Comparison of ENCODE assay signal across 29 cellular contexts in genomic region chr12:65885716-65886115, GRCh38.
DNase-seq lines count a peak whose midpoint lies in the region; ATAC-seq and TF ChIP-seq lines count a peak whose summit lies in the region.
"Had no signal": no experiment of that assay in that cellular context is flagged by ENCODE, and none has a peak within 500 bp of the region (broad histone marks: within the 10 kb centered on the region; RNA-seq: fewer than 3 reads in every experiment).

No MANE protein-coding gene starts in this region.

- POLR2A ChIA-PET in Panc1 (lab: Charles Lee) = interaction anchor here (0.6 kb wide), 1 partner anchor 9 kb away, joined by 4 read pairs; no protein-coding TSS in a partner anchor

- H3K79me2 ChIP-seq in ACC112 (ENCODE audit: control insufficient read depth, insufficient read depth, low read length, unreplicated experiment) = peaks cover 74% of the 10 kb centered on the region

- TF ChIP-seq CTCF in Panc1 (IDR thresholded peaks at IDR 0.05) (no peak), nephron (IDR thresholded peaks at IDR 0.05; ENCODE audit: unreplicated experiment in 3 of 3) (no peak)

- H3K4me1 Mint-ChIP-seq in nephron = peaks cover 32% of the 10 kb centered on the region

- H3K27me3 ChIP-seq in ACC112 (ENCODE audit: insufficient read depth, low read length) (no peaks in the 10 kb centered on the region), Panc1 (ENCODE audit: control insufficient read depth, insufficient read depth, low read length) (no peaks in the 10 kb centered on the region)
- H3K27me3 ChIP-seq: gastrocnemius medialis, ovary, Peyer's patch, transverse colon had no signal

- H3K36me3 ChIP-seq in ACC112 (ENCODE audit: insufficient read depth, low read length) = peaks cover 27% of the 10 kb centered on the region
- no peaks in the 10 kb centered on the region; the same call in 1 of the 2 replicates for H3K36me3 ChIP-seq in Panc1 (ENCODE audit: control insufficient read depth, insufficient read depth, low read length)
- H3K36me3 ChIP-seq: BLaER1 treated with 17β-estradiol and CSF1 and Interleukin-3, amounts not matched to agents 10 nM and 100 nM; gastrocnemius medialis; ovary; Peyer's patch; spleen; transverse colon had no signal

- no peaks in the 10 kb centered on the region for H3K9me3 Mint-ChIP-seq in nephron
- H3K9me3 Mint-ChIP-seq: immature natural killer cell; naive thymus-derived CD8-positive, alpha-beta T cell; T-cell had no signal

- CTCF ChIA-PET in Panc1 (lab: Charles Lee) = no interaction called here

- peaks cover 62% of the 10 kb centered on the region for H3K36me3 Mint-ChIP-seq in nephron (ENCODE audit: low read depth)
- H3K36me3 Mint-ChIP-seq: immature natural killer cell; naive thymus-derived CD8-positive, alpha-beta T cell; T-cell had no signal

- no peak overlapping the region for H2AFZ ChIP-seq in ACC112 (ENCODE audit: low read length, unreplicated experiment)

- DNase-seq in Panc1 (ENCODE audit: low read depth, low spot score) (no peak), epithelial cell of prostate (ENCODE audit: low read depth, low spot score) (no peak), NCI-H446 treated with DMSO at 0.1 percent for 48 hours (lab: John Stamatoyannopoulos, UW) (no peak), middle frontal gyrus (ENCODE audit: extremely low spot score, low spot score) (no peak), NK-92 (lab: John Stamatoyannopoulos, UW; ENCODE audit: unreplicated experiment) (no peak), EL (no peak)
- DNase-seq: activated effector memory CD4-positive, alpha-beta T cell treated with anti-CD3 and anti-CD28 coated beads, Interleukin-2, amount 50 U/mL, for 16 hours; activated T-cell treated with anti-CD3 and anti-CD28 coated beads for 4 hours; Caco-2; cerebellar nuclear complex; DMS79 treated with DMSO at 0.1 percent for 48 hours; gastrocnemius medialis; hippocampal formation; immature natural killer cell; naive thymus-derived CD8-positive, alpha-beta T cell; NCI-H1417; NCI-H2029 treated with DMSO at 0.1 percent for 48 hours; NCI-H526 treated with DMSO at 0.1 percent for 48 hours; Peyer's patch; retina; spleen; T-cell; transverse colon had no signal

- H3K9me3 ChIP-seq in Panc1 (ENCODE audit: control insufficient read depth, insufficient read depth, low read depth, low read length) = no peaks in the 10 kb centered on the region
- H3K9me3 ChIP-seq: Caco-2, gastrocnemius medialis, ovary, Peyer's patch, spleen, transverse colon had no signal

- in situ Hi-C loops in Panc1 (cut with HindIII; ENCODE audit: low pct_unique_long_range_greater_than_20kb, low sequenced_read_pairs) = no loop called here

- peak overlapping the region; percentile 35 to 83 (median 67) for H3K27ac Mint-ChIP-seq in nephron
- H3K27ac Mint-ChIP-seq: immature natural killer cell; naive thymus-derived CD8-positive, alpha-beta T cell; T-cell had no signal

- H3K4me3 ChIP-seq in ACC112 (ENCODE audit: low read depth, low read length) (no peak overlapping the region; the same call in 1 of the 2 replicates), Panc1 (ENCODE audit: low read depth in 2 of 2, low read length in 2 of 2) (no peak overlapping the region)
- H3K4me3 ChIP-seq: BLaER1 treated with 17β-estradiol and CSF1 and Interleukin-3, amounts not matched to agents 10 nM and 100 nM; gastrocnemius medialis; ovary; Peyer's patch; spleen; transverse colon had no signal

- H3K4me1 ChIP-seq in ACC112 (ENCODE audit: control insufficient read depth, insufficient read depth, low read length, unreplicated experiment) (peaks cover 86% of the 10 kb centered on the region), Panc1 (ENCODE audit: control insufficient read depth, insufficient read depth, low read length) (peaks cover 80% of the 10 kb centered on the region)

- H3K27ac ChIP-seq in ACC112 (ENCODE audit: low read depth, low read length) (peak overlapping the region; percentile 80), Panc1 (ENCODE audit: low read length) (peak overlapping the region; percentile 98), epithelial cell of prostate (peak overlapping the region; percentile 40)
- H3K27ac ChIP-seq: gastrocnemius medialis, KMS-11, Peyer's patch, spleen, transverse colon had no signal

- peaks cover 4% of the 10 kb centered on the region for H3K27me3 Mint-ChIP-seq in nephron (ENCODE audit: low read depth)

- H3K4me3 Mint-ChIP-seq in nephron = no peak overlapping the region
- H3K4me3 Mint-ChIP-seq: immature natural killer cell; naive thymus-derived CD8-positive, alpha-beta T cell; T-cell had no signal

- no peak for ATAC-seq in Panc1
- ATAC-seq: gastrocnemius medialis; left lobe of liver; naive thymus-derived CD8-positive, alpha-beta T cell; T-cell had no signal

- no TSS peak for BruUV-seq in Panc1 (replicated peaks; lab: Mats Ljungman, UMichigan)

- intact Hi-C loops in Panc1 (cut with micrococcal nuclease; ENCODE audit: unreplicated experiment) = no loop called here

Comparison
In these comparisons a context has a peak if more than half of its experiments do, and no peak if none do; other contexts are left out.
1. H3K27ac ChIP-seq: peak in every context shown above with its lines; median percentile 98 in Panc1; 80 in ACC112; 40 in epithelial cell of prostate.